ENCODE assay signal across 9 cellular contexts in the genomic region with DNA sequence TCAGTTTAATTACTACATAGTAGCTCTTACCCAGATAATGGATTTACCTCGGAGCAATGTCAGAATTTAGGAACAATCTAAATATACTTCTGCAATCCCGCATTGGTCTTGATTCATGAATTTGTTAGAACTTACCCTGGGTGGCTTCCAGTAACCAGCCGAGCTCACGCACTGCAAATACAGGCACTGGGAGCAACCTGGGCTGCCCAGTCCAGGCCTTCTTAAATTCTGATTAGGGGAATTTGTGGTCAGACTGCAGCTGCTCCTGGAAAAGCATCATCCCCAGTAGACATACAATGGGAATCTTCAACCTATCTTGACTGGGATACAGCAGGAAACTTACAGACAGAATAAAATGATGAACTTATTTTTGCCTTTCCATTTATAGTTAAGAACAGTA.
"Had no signal": no experiment of that assay in that cellular context is flagged by ENCODE, and none has a peak within 500 bp of the region (broad histone marks: within the 10 kb centered on the region; RNA-seq: fewer than 3 reads in every experiment).

No MANE protein-coding gene starts in this region.

- ATAC-seq: HCT116, HepG2 had no signal

- H3K36me3 ChIP-seq: HAP-1 had no signal

- H3K9me3 ChIP-seq: HAP-1 had no signal

- H3K4me3 ChIP-seq: GM23248, HAP-1 had no signal

- H3K27ac ChIP-seq: GM23248, HL-60 had no signal

- H2AFZ ChIP-seq: GM23248 had no signal

- DNase-seq: GM23248, GOT3, H7, HFFc6, KBM-7 had no signal

- H3K9ac ChIP-seq: GM23248 had no signal

- H3K4me1 ChIP-seq: HAP-1 had no signal
